14 cellular contexts compared by ENCODE assay signal in the genomic region with DNA sequence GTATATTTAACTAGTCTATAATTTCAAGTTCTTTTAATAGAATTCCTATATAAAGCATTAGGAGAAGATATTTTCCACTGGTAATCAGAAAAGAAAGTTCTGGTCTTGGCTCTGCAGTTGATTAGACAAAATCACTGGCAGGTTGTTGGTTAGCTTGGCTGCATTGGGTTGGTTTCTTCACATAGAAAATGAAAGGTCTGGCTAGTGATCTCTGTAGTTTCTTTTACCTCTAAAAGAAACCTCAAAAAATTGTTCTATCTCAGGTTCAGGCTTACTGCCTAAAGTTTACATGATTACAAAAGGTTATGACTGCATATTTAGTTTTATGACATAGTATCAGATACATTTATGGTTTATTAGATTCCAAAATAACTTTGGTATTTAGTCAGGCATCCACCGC.
DNase-seq lines count a peak whose midpoint lies in the region; ATAC-seq, FAIRE-seq and TF ChIP-seq lines count a peak whose summit lies in the region.
"Had no signal": no experiment of that assay in that cellular context is flagged by ENCODE, and none has a peak within 500 bp of the region (broad histone marks: within the 10 kb centered on the region; RNA-seq: fewer than 3 reads in every experiment).

No MANE protein-coding gene starts in this region.

- H3K27me3 Mint-ChIP-seq in MCF 10A (ENCODE audit: insufficient read depth, unreplicated experiment) = no peaks in the 10 kb centered on the region
- peaks cover 27% of the 10 kb centered on the region for H3K27me3 Mint-ChIP-seq in activated T-helper 2 cell treated with anti-CD3 and anti-CD28 coated beads, Interferon-gamma antibody, Interleukin-2, Interleukin-4, amounts not matched to agents 10 μg/mL and 5 μg/mL and 100 μg/mL, durations not matched to agents 14 hours and 24 hours and 36 hours (ENCODE audit: low read depth)
- H3K27me3 Mint-ChIP-seq: T-cell had no signal

- intact Hi-C loops in mammary epithelial cell (cut with micrococcal nuclease) (no loop called here), MCF 10A (cut with micrococcal nuclease) (loop anchor here (5.0 kb wide), 1 partner anchor 266 kb away; no protein-coding TSS in a partner anchor), thyroid gland (cut with DNase I) (no loop called here), kidney (cut with DNase I) (no loop called here)
- intact Hi-C loops in activated T-helper 2 cell treated with anti-CD3 and anti-CD28 coated beads, Interferon-gamma antibody, Interleukin-2, Interleukin-4, amounts not matched to agents 10 μg/mL and 5 μg/mL and 100 μg/mL, durations not matched to agents 14 hours and 24 hours and 36 hours (cut with micrococcal nuclease) = loop anchor here (2.0 to 5.0 kb wide), 2 partner anchors 29 to 256 kb away; no protein-coding TSS in a partner anchor

- in situ Hi-C loops in mammary epithelial cell (cut with MboI; ENCODE audit: low sequenced_read_pairs in 2 of 2) = no loop called here

- dilution Hi-C loops in mammary epithelial cell (cut with HindIII; ENCODE audit: low sequenced_read_pairs) = no loop called here

- no peaks in the 10 kb centered on the region for H4K20me1 ChIP-seq in mammary epithelial cell (ENCODE audit: insufficient read depth, low read length)

- no peaks in the 10 kb centered on the region for H3K9me3 ChIP-seq in mammary epithelial cell (replicated peaks; ENCODE audit: insufficient read depth, low read length)
- no peaks in the 10 kb centered on the region for H3K9me3 ChIP-seq in thyroid gland
- H3K9me3 ChIP-seq in kidney (ENCODE audit: control insufficient read depth in 1 of 2, low read length in 2 of 2) = no peaks in the 10 kb centered on the region
- H3K9me3 ChIP-seq: pancreas had no signal

- peaks cover 18% of the 10 kb centered on the region for H3K4me1 Mint-ChIP-seq in MCF 10A (ENCODE audit: insufficient read depth, unreplicated experiment)
- H3K4me1 Mint-ChIP-seq in activated T-helper 2 cell treated with anti-CD3 and anti-CD28 coated beads, Interferon-gamma antibody, Interleukin-2, Interleukin-4, amounts not matched to agents 10 μg/mL and 5 μg/mL and 100 μg/mL, durations not matched to agents 14 hours and 24 hours and 36 hours (ENCODE audit: low read depth) = peaks cover 7% of the 10 kb centered on the region

- H3K79me2 ChIP-seq in mammary epithelial cell (ENCODE audit: insufficient read depth, low read length) = no peaks in the 10 kb centered on the region

- H3K27me3 ChIP-seq in mammary epithelial cell (ENCODE audit: insufficient read depth, low read length) (no peaks in the 10 kb centered on the region), thyroid gland (no peaks in the 10 kb centered on the region)
- H3K27me3 ChIP-seq: pancreas had no signal

- peak; percentile 61 for ATAC-seq in HG02759 (IDR thresholded peaks at IDR 0.05; ENCODE audit: unreplicated experiment)
- ATAC-seq in HG03469 (IDR thresholded peaks at IDR 0.05; ENCODE audit: unreplicated experiment) = peak; percentile 50
- ATAC-seq: effector memory CD8-positive, alpha-beta T cell; T-cell had no signal

- no peak for FAIRE-seq in kidney (lab: Jason Lieb, UNC)
- FAIRE-seq: pancreas had no signal

- DNase-seq in mammary epithelial cell = no peak
- DNase-seq in MCF 10A (ENCODE audit: unreplicated experiment) = no peak
- no peak for DNase-seq in thyroid gland
- no peak for DNase-seq in NCI-H526 (lab: John Stamatoyannopoulos, UW)
- DNase-seq in activated T-helper 2 cell treated with anti-CD3 and anti-CD28 coated beads, Interferon-gamma antibody, Interleukin-2, Interleukin-4, amounts not matched to agents 10 μg/mL and 5 μg/mL and 100 μg/mL, durations not matched to agents 14 hours and 24 hours and 36 hours (ENCODE audit: low spot score) = no peak
- no peak for DNase-seq in kidney
- DNase-seq: effector memory CD8-positive, alpha-beta T cell; glutamatergic neuron; NCI-H1694 treated with DMSO at 0.1 percent for 48 hours; pancreas; stimulated activated CD4-positive, alpha-beta T cell treated with anti-CD3 and anti-CD28 coated beads, Interleukin-2, amount 100 ng/mL, for 48 hours; T-cell had no signal

- TF ChIP-seq POLR2A in thyroid gland (IDR thresholded peaks at IDR 0.05) = no peak

- peaks cover 4% of the 10 kb centered on the region for H3K36me3 Mint-ChIP-seq in MCF 10A (ENCODE audit: insufficient read depth, unreplicated experiment)
- H3K36me3 Mint-ChIP-seq in activated T-helper 2 cell treated with anti-CD3 and anti-CD28 coated beads, Interferon-gamma antibody, Interleukin-2, Interleukin-4, amounts not matched to agents 10 μg/mL and 5 μg/mL and 100 μg/mL, durations not matched to agents 14 hours and 24 hours and 36 hours (ENCODE audit: low read depth) = no peaks in the 10 kb centered on the region

- H3K36me3 ChIP-seq in mammary epithelial cell (ENCODE audit: insufficient read depth, low read length) = no peaks in the 10 kb centered on the region
- no peaks in the 10 kb centered on the region for H3K36me3 ChIP-seq in thyroid gland
- peaks cover 4 to 6% of the 10 kb centered on the region in 2 donors for H3K36me3 ChIP-seq in kidney (ENCODE audit: control insufficient read depth in 1 of 2, insufficient read depth in 2 of 2, low read length in 2 of 2)
- H3K36me3 ChIP-seq: pancreas had no signal

- peak overlapping the region; percentile 7 for H3K4me2 ChIP-seq in mammary epithelial cell (ENCODE audit: insufficient read depth, low read depth, low read length)

- H3K27ac ChIP-seq in mammary epithelial cell (ENCODE audit: insufficient read depth, low read depth, low read length) (peak overlapping the region; percentile 94), thyroid gland (peak overlapping the region in 2 of 3 donors; percentile 4 to 14), kidney (ENCODE audit: low read depth in 2 of 2, low read length in 2 of 2) (no peak overlapping the region)

- H2AFZ ChIP-seq in mammary epithelial cell (ENCODE audit: low read depth, low read length) = no peak overlapping the region

- BruUV-seq in mammary epithelial cell (replicated peaks; lab: Mats Ljungman, UMichigan) = no TSS peak
- BruUV-seq in MCF 10A (replicated peaks; lab: Mats Ljungman, UMichigan) = no TSS peak

- peaks cover 9% of the 10 kb centered on the region for H3K9me3 Mint-ChIP-seq in MCF 10A (ENCODE audit: unreplicated experiment)
- no peaks in the 10 kb centered on the region for H3K9me3 Mint-ChIP-seq in activated T-helper 2 cell treated with anti-CD3 and anti-CD28 coated beads, Interferon-gamma antibody, Interleukin-2, Interleukin-4, amounts not matched to agents 10 μg/mL and 5 μg/mL and 100 μg/mL, durations not matched to agents 14 hours and 24 hours and 36 hours
- H3K9me3 Mint-ChIP-seq: T-cell had no signal

- POLR2A ChIA-PET in MCF 10A (lab: Yijun Ruan, JAX) = interaction anchor here (1.1 kb wide), 1 partner anchor 30 kb away, joined by 6 read pairs; no protein-coding TSS in a partner anchor

- H3K4me3 Mint-ChIP-seq in MCF 10A (ENCODE audit: unreplicated experiment) = no peak overlapping the region
- no peak overlapping the region for H3K4me3 Mint-ChIP-seq in activated T-helper 2 cell treated with anti-CD3 and anti-CD28 coated beads, Interferon-gamma antibody, Interleukin-2, Interleukin-4, amounts not matched to agents 10 μg/mL and 5 μg/mL and 100 μg/mL, durations not matched to agents 14 hours and 24 hours and 36 hours (ENCODE audit: low read depth)
- H3K4me3 Mint-ChIP-seq: effector memory CD8-positive, alpha-beta T cell; T-cell had no signal

- H3K4me1 ChIP-seq in mammary epithelial cell (ENCODE audit: insufficient read depth, low read length) = peaks cover 30% of the 10 kb centered on the region
- H3K4me1 ChIP-seq in thyroid gland = peaks cover 17 to 22% of the 10 kb centered on the region in 2 donors
- H3K4me1 ChIP-seq in kidney (ENCODE audit: control insufficient read depth in 1 of 2, insufficient read depth in 1 of 2, low read depth in 1 of 2, low read length in 2 of 2) = peaks cover 2 to 4% of the 10 kb centered on the region in 2 donors

- WGBS in mammary epithelial cell (ENCODE audit: low coverage, missing lambda C conversion rate) = 100% methylated on average over 1 of the region's 1 CpG
- 95 to 98% methylated on average over 1 of the region's 1 CpG for WGBS in thyroid gland, 2 donors

- H3K27ac Mint-ChIP-seq in MCF 10A (ENCODE audit: low read depth, unreplicated experiment) = no peak overlapping the region
- H3K27ac Mint-ChIP-seq in activated T-helper 2 cell treated with anti-CD3 and anti-CD28 coated beads, Interferon-gamma antibody, Interleukin-2, Interleukin-4, amounts not matched to agents 10 μg/mL and 5 μg/mL and 100 μg/mL, durations not matched to agents 14 hours and 24 hours and 36 hours = no peak overlapping the region
- H3K27ac Mint-ChIP-seq: T-cell had no signal

- H3K4me3 ChIP-seq in mammary epithelial cell (replicated peaks in 1 of 3; ENCODE audit: insufficient read depth in 1 of 3, low read depth in 2 of 3, low read length in 3 of 3) (no peak overlapping the region), thyroid gland (replicated peaks in 1 of 3) (no peak overlapping the region), kidney (ENCODE audit: low read length in 2 of 2) (no peak overlapping the region)
- H3K4me3 ChIP-seq: pancreas had no signal

- no peak for TF ChIP-seq CTCF in mammary epithelial cell (conservative IDR thresholded peaks at IDR 0.05 in 1 of 2, IDR thresholded peaks at IDR 0.05 in 1 of 2; ENCODE audit: extremely low read depth in 1 of 2, insufficient read depth in 1 of 2, low read depth in 1 of 2, low read length in 2 of 2)
- no peak for TF ChIP-seq CTCF in MCF 10A (IDR thresholded peaks at IDR 0.05; ENCODE audit: unreplicated experiment)
- TF ChIP-seq CTCF in thyroid gland (IDR thresholded peaks at IDR 0.05) = no peak
- TF ChIP-seq CTCF in kidney (IDR thresholded peaks at IDR 0.05; ENCODE audit: borderline replicate concordance, extremely low read depth, insufficient read depth) = no peak

- no peak overlapping the region for H3K9ac ChIP-seq in mammary epithelial cell (ENCODE audit: insufficient read depth, low read length)
- H3K9ac ChIP-seq in kidney (ENCODE audit: low read length in 2 of 2) = no peak overlapping the region

- CTCF ChIA-PET in mammary epithelial cell (lab: Charles Lee; ENCODE audit: low non-redundant PET) = no interaction called here
- CTCF ChIA-PET in MCF 10A (lab: Yijun Ruan, JAX) = no interaction called here

Comparison
In these comparisons a context has a peak if more than half of its experiments do, and no peak if none do; other contexts are left out.
1. intact Hi-C loops: an anchor here in MCF 10A (5.0 kb wide) and activated T-helper 2 cell treated with anti-CD3 and anti-CD28 coated beads, Interferon-gamma antibody, Interleukin-2, Interleukin-4, amounts not matched to agents 10 μg/mL and 5 μg/mL and 100 μg/mL, durations not matched to agents 14 hours and 24 hours and 36 hours (2.0 to 5.0 kb wide); none called in mammary epithelial cell, thyroid gland and kidney.
2. H3K27ac ChIP-seq: peak in mammary epithelial cell (single experiment) and thyroid gland (2 of 3); none in kidney (0 of 2).